ENCODE assay signal across 3 cellular contexts in the genomic region with DNA sequence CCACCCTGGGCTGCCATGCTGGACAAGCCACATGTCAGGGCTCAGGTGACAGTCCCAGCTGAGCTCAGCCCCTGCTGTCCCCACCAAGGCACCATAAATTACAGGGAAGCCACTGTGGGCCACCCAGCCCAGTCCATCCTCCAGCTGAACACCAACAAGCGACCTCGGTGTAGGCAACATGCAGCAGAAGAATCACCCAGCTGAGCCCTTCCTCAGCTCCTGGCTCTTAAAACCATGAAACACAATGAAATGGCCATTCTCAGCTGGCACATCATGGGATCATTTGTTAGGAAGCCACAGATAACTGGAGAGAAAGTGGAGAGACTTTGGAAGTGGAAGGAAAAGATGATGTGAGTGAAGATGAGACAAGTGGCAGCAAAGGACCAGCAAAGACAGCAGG.
TF ChIP-seq lines count a peak whose summit lies in the region.

No MANE protein-coding gene starts in this region.

TF ChIP-seq in HepG2, 621 proteins besides CTCF, POLR2A, EP300 and RAD21:
- TF ChIP-seq SMC3 (IDR thresholded peaks at IDR 0.05; ENCODE audit: low read length) (no peak), ZNF331 (CRISPR knock-in tag; IDR thresholded peaks at IDR 0.05) (peak; percentile 99)

TF ChIP-seq in GM23338, 12 proteins besides CTCF, POLR2A, EP300 and RAD21:
- TF ChIP-seq ZNF331 (CRISPR knock-in tag; IDR thresholded peaks at IDR 0.05; ENCODE audit: low read depth), result peak; percentile 89
- TF ChIP-seq, protein P1, sequence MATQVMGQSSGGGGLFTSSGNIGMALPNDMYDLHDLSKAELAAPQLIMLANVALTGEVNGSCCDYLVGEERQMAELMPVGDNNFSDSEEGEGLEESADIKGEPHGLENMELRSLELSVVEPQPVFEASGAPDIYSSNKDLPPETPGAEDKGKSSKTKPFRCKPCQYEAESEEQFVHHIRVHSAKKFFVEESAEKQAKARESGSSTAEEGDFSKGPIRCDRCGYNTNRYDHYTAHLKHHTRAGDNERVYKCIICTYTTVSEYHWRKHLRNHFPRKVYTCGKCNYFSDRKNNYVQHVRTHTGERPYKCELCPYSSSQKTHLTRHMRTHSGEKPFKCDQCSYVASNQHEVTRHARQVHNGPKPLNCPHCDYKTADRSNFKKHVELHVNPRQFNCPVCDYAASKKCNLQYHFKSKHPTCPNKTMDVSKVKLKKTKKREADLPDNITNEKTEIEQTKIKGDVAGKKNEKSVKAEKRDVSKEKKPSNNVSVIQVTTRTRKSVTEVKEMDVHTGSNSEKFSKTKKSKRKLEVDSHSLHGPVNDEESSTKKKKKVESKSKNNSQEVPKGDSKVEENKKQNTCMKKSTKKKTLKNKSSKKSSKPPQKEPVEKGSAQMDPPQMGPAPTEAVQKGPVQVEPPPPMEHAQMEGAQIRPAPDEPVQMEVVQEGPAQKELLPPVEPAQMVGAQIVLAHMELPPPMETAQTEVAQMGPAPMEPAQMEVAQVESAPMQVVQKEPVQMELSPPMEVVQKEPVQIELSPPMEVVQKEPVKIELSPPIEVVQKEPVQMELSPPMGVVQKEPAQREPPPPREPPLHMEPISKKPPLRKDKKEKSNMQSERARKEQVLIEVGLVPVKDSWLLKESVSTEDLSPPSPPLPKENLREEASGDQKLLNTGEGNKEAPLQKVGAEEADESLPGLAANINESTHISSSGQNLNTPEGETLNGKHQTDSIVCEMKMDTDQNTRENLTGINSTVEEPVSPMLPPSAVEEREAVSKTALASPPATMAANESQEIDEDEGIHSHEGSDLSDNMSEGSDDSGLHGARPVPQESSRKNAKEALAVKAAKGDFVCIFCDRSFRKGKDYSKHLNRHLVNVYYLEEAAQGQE (IDR thresholded peaks at IDR 0.05; ENCODE audit: unreplicated experiment), result no peak
- TF ChIP-seq STAT1 (IDR thresholded peaks at IDR 0.05; ENCODE audit: unreplicated experiment), result no peak

TF ChIP-seq in HEK293, 187 proteins besides CTCF, POLR2A, EP300 and RAD21:
- TF ChIP-seq EGR2 (tag by site-specific recombination; IDR thresholded peaks at IDR 0.05; ENCODE audit: low read depth) (no peak), ZNF629 (tag by site-specific recombination; IDR thresholded peaks at IDR 0.05) (no peak), TRIM28 (IDR thresholded peaks at IDR 0.05; ENCODE audit: borderline replicate concordance, low read length) (peak; percentile 46; the same call in 1 of the 2 replicates), ZNF529 (tag by site-specific recombination; IDR thresholded peaks at IDR 0.05; ENCODE audit: insufficient replicate concordance) (no peak), SETDB1 (IDR thresholded peaks at IDR 0.05; ENCODE audit: insufficient read length, low read length) (peak; percentile 36), ZNF777 (tag by site-specific recombination; IDR thresholded peaks at IDR 0.05; ENCODE audit: borderline replicate concordance) (no peak), GLI2 (tag by site-specific recombination; IDR thresholded peaks at IDR 0.05; ENCODE audit: borderline replicate concordance, low read depth) (no peak)
TF ChIP-seq in HEK293: peak in this region for 2.
